6 cellular contexts compared by ENCODE assay signal in the genomic region with DNA sequence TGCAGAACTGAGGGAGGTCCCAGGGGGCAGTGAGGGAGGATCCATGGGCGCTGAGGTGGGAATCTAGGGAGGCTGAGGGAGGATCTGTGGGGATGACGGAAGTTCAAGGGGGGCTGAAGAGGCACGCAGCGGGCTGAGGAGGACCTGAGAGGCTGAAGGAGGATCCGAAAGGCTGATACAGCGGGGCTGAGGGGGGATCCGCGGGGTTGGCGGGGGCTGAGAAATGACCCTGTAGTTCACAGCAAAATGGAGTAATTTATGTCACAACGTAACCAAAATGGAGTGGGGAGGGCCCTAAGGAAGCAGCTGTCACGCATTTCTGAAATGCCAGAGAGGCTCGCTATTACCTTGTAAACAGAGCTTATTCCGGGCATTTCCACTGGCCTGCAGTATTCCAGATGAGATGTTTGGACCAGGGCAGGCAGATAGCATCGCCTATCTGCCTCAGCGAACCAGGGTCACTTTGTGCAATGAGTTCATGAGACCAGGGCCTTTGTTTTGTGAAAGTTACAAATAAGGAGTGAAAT. TPM values are rescaled to one million over a fixed set of nuclear protein-coding genes. Genes with fewer than 3 reads are reported as not detected.
DNase-seq lines count a peak whose midpoint lies in the region; ATAC-seq and TF ChIP-seq lines count a peak whose summit lies in the region.

No MANE protein-coding gene starts in this region.

- peak overlapping the region in 8 of 12 donors; percentile 80 to 95 (median 88) for H3K27ac ChIP-seq in heart left ventricle
- peak overlapping the region; percentile 92 to 93 for H3K27ac ChIP-seq in prostate gland

- DNase-seq in heart left ventricle, result no peak
- no peak for DNase-seq in left ventricle myocardium superior
- DNase-seq in dermis blood vessel endothelial cell, result peak; percentile 77
- DNase-seq in prostate gland (ENCODE audit: low spot score), result no peak
- DNase-seq in stimulated activated CD4-positive, alpha-beta T cell treated with anti-CD3 and anti-CD28 coated beads, Interleukin-4, amount 100 ng/mL, for 4 hours, result no peak
- no peak for DNase-seq in occipital lobe (lab: John Stamatoyannopoulos, UW)

- H3K36me3 ChIP-seq in heart left ventricle (peaks cover 0 to 26% (median 21%) of the 10 kb centered on the region in 9 donors), prostate gland (no peaks in the 10 kb centered on the region)

- H3K27me3 ChIP-seq in heart left ventricle, result no peaks in the 10 kb centered on the region
- H3K27me3 ChIP-seq in prostate gland (replicated peaks; ENCODE audit: insufficient read depth), result no peaks in the 10 kb centered on the region

- TF ChIP-seq CTCF in heart left ventricle (IDR thresholded peaks at IDR 0.05) (no peak), prostate gland (IDR thresholded peaks at IDR 0.05) (no peak)

- H3K4me1 ChIP-seq in heart left ventricle (peaks cover 5 to 24% (median 16%) of the 10 kb centered on the region in 12 donors), prostate gland (replicated peaks) (peaks cover 3% of the 10 kb centered on the region)

- intact Hi-C loops in heart left ventricle (cut with DNase I), result loop anchor here in 5 of 10 donors (1.0 to 5.0 kb wide), 4 partner anchors 27 to 57 kb away; partner anchors contain the start of genes ARF1 (in 3 of the 5), GUK1 (in 1 of the 5) and IBA57 (in 1 of the 5)
- intact Hi-C loops in left ventricle myocardium superior (cut with micrococcal nuclease), result no loop called here
- intact Hi-C loops in prostate gland (cut with DNase I), result loop anchor here (2.0 to 5.0 kb wide), 2 partner anchors 27 to 37 kb away; partner anchors contain the start of genes ARF1 and GJC2

- H3K4me3 ChIP-seq in heart left ventricle (peak overlapping the region; percentile 65 to 99 (median 92)), prostate gland (peak overlapping the region; percentile 83 to 96)

- TF ChIP-seq POLR2A in heart left ventricle (IDR thresholded peaks at IDR 0.05) (no peak), prostate gland (IDR thresholded peaks at IDR 0.05) (no peak)

- WGBS in heart left ventricle, 4 donors, result 40 to 53% (median 42%) methylated on average over 15 of the region's 15 CpGs
- WGBS in prostate gland, result 12% methylated on average over 15 of the region's 15 CpGs

- ATAC-seq in heart left ventricle (no peak), left ventricle myocardium superior (no peak)

- H3K9me3 ChIP-seq in heart left ventricle, result no peaks in the 10 kb centered on the region
- no peaks in the 10 kb centered on the region for H3K9me3 ChIP-seq in prostate gland

RNA-seq across cellular contexts. Expression of gene MRPL55, which starts 0.9 kb away (rescaled TPM):
- total RNA-seq in heart left ventricle, result 100 to 1,000 TPM in 2 of 9 donors, 10 to 100 TPM in 7; 35.5 to 125 (median 51.2) TPM
- polyA plus RNA-seq in heart left ventricle, result 100 to 1,000 TPM in 1 of 2 donors, 10 to 100 TPM in 1; 81.5 to 141 TPM
- total RNA-seq in left ventricle myocardium superior, result 58.6 TPM
- 54.3 and 55.7 TPM in 2 replicates for total RNA-seq in dermis blood vessel endothelial cell
- 100 to 1,000 TPM; 120 to 136 TPM for total RNA-seq in prostate gland
- 24.8 TPM for total RNA-seq in occipital lobe

RNA-seq across cellular contexts. Expression of gene C1orf35, which starts 6.9 kb away (rescaled TPM):
- total RNA-seq in heart left ventricle (1 to 10 TPM; 6.2 to 8.4 (median 7.2) TPM), left ventricle myocardium superior (10.5 TPM), dermis blood vessel endothelial cell (12.1 and 18.5 TPM in 2 replicates), prostate gland (10 to 100 TPM; 23.5 TPM), occipital lobe (4.1 TPM)
- 1 to 10 TPM; 9.8 TPM for polyA plus RNA-seq in heart left ventricle

RNA-seq across cellular contexts. Expression of gene ARF1, which starts 27.5 kb away (rescaled TPM):
- total RNA-seq in heart left ventricle (100 to 1,000 TPM; 271 to 451 (median 310) TPM), left ventricle myocardium superior (285 TPM), dermis blood vessel endothelial cell (264 and 393 TPM in 2 replicates), prostate gland (100 to 1,000 TPM; 478 to 512 TPM), occipital lobe (96.2 TPM)
- 100 to 1,000 TPM; 217 to 580 TPM for polyA plus RNA-seq in heart left ventricle

RNA-seq across cellular contexts. Expression of gene GUK1, which starts 30.1 kb away (rescaled TPM):
- total RNA-seq in heart left ventricle (100 to 1,000 TPM; 142 to 290 (median 169) TPM), left ventricle myocardium superior (175 TPM), dermis blood vessel endothelial cell (471 and 724 TPM in 2 replicates), prostate gland (100 to 1,000 TPM; 250 to 458 TPM), occipital lobe (91.6 TPM)
- 100 to 1,000 TPM; 231 to 358 TPM for polyA plus RNA-seq in heart left ventricle

RNA-seq across cellular contexts. Expression of gene GJC2, which starts 39.7 kb away (rescaled TPM):
- total RNA-seq in heart left ventricle (1 to 10 TPM in 3 of 9 donors, under 1 TPM in 6; 0.40 to 3.8 (median 0.88) TPM), left ventricle myocardium superior (1.7 TPM), dermis blood vessel endothelial cell (5.0 and 5.8 TPM in 2 replicates), prostate gland (1 to 10 TPM; 1.9 to 4.1 TPM), occipital lobe (1.1 TPM)
- under 1 TPM; 0.61 to 0.78 TPM for polyA plus RNA-seq in heart left ventricle
